ENCODE assay signal across 8 cellular contexts in genomic region chr17:3892095-3892998, GRCh38. TPM values are rescaled to one million over a fixed set of nuclear protein-coding genes. Genes with fewer than 3 reads are reported as not detected.
A peak's percentile ranks its signal among the peaks of the same experiment; 100 is the strongest.
DNase-seq lines count a peak whose midpoint lies in the region; ATAC-seq, FAIRE-seq and TF ChIP-seq lines count a peak whose summit lies in the region.

No MANE protein-coding gene starts in this region.

- intact Hi-C loops in kidney (cut with DNase I): no loop called here

- H3K36me3 ChIP-seq in kidney (ENCODE audit: control insufficient read depth in 1 of 2, insufficient read depth in 2 of 2, low read length in 2 of 2): no peaks in the 10 kb centered on the region

- DNase-seq in COLO829 (ENCODE audit: low spot score) (peak; percentile 59), M059J (ENCODE audit: low read depth) (peak; percentile 58), cardiac fibroblast (ENCODE audit: low read depth in 2 of 2) (peak; percentile 66 to 78), kidney (peak; percentile 94)
- DNase-seq in activated CD4-positive, CD25-positive, alpha-beta regulatory T cell (lab: John Stamatoyannopoulos, UW): peak; percentile 44 to 77 (median 58)
- peak; percentile 27 to 38 (median 34) for DNase-seq in stimulated activated CD4-positive, alpha-beta T cell treated with anti-CD3 and anti-CD28 coated beads, Interleukin-12 subunit alpha, Interleukin-12 subunit beta, amount 100 ng/mL, for 48 hours (ENCODE audit: low read depth in 2 of 3, low spot score in 1 of 3)

- FAIRE-seq in kidney (lab: Jason Lieb, UNC): no peak

- H3K27ac ChIP-seq in kidney (ENCODE audit: low read depth in 2 of 2, low read length in 2 of 2): peak overlapping the region in 1 of 2 donors; percentile 24

- TF ChIP-seq CTCF in cardiac fibroblast (IDR thresholded peaks at IDR 0.05; ENCODE audit: low read depth, low read length) (no peak), kidney (IDR thresholded peaks at IDR 0.05; ENCODE audit: borderline replicate concordance, extremely low read depth, insufficient read depth) (no peak)

- ATAC-seq in GM21723 (IDR thresholded peaks at IDR 0.05; ENCODE audit: unreplicated experiment) (peak; percentile 22), GM19351 (IDR thresholded peaks at IDR 0.05; ENCODE audit: unreplicated experiment) (no peak)

- peaks cover 13 to 30% of the 10 kb centered on the region in 2 donors for H3K4me1 ChIP-seq in kidney (ENCODE audit: control insufficient read depth in 1 of 2, insufficient read depth in 1 of 2, low read depth in 1 of 2, low read length in 2 of 2)

- peak overlapping the region in 1 of 2 donors; percentile 3 for H3K9ac ChIP-seq in kidney (ENCODE audit: low read length in 2 of 2)

- H3K9me3 ChIP-seq in kidney (ENCODE audit: control insufficient read depth in 1 of 2, low read length in 2 of 2): no peaks in the 10 kb centered on the region

- H3K4me3 ChIP-seq in cardiac fibroblast (replicated peaks in 1 of 2; ENCODE audit: low read depth in 2 of 2, low read length in 2 of 2) (peak overlapping the region; percentile 61 to 64), kidney (ENCODE audit: low read length in 2 of 2) (peak overlapping the region in 1 of 2 donors; percentile 44)

RNA-seq across cellular contexts. Expression of gene CAMKK1, which starts 0.5 kb away (rescaled TPM):
- 1.7 and 1.8 TPM in 2 replicates for total RNA-seq in M059J (2014; rRNA removed; shearing (Covaris generic))
- 6.0 TPM for total RNA-seq in kidney
- polyA plus RNA-seq in kidney (ENCODE audit: insufficient read depth, low read depth, low replicate concordance): 2.6 TPM

RNA-seq across cellular contexts. Expression of gene P2RX1, which starts 23.9 kb away (rescaled TPM):
- total RNA-seq in M059J (2014; rRNA removed; shearing (Covaris generic)): not detected in 2 replicates
- total RNA-seq in kidney: 11.2 TPM
- polyA plus RNA-seq in kidney (ENCODE audit: insufficient read depth, low read depth, low replicate concordance): 3.1 TPM

RNA-seq across cellular contexts. Expression of gene NCBP3, which starts 46.3 kb away (rescaled TPM):
- total RNA-seq in M059J (2014; rRNA removed; shearing (Covaris generic)): 13.4 and 24.8 TPM in 2 replicates
- 41.5 TPM for total RNA-seq in kidney
- polyA plus RNA-seq in kidney (ENCODE audit: insufficient read depth, low read depth, low replicate concordance): 14.5 TPM

Comparison
In these comparisons a context has a peak if more than half of its experiments do, and no peak if none do; other contexts are left out.
1. DNase-seq: peak in every context shown above with its lines; median percentile 94 in kidney; 72 in cardiac fibroblast; 59 in COLO829; 58 in M059J; 58 in activated CD4-positive, CD25-positive, alpha-beta regulatory T cell; 34 in stimulated activated CD4-positive, alpha-beta T cell treated with anti-CD3 and anti-CD28 coated beads, Interleukin-12 subunit alpha, Interleukin-12 subunit beta, amount 100 ng/mL, for 48 hours.
2. RNA of gene P2RX1, which starts 23.9 kb away (total RNA-seq): 11.2 TPM in kidney (single experiment); not detected in M059J; every median in the first group is over 10 times any median in the second.